ENCODE assay signal across 2 cellular contexts in the genomic region with DNA sequence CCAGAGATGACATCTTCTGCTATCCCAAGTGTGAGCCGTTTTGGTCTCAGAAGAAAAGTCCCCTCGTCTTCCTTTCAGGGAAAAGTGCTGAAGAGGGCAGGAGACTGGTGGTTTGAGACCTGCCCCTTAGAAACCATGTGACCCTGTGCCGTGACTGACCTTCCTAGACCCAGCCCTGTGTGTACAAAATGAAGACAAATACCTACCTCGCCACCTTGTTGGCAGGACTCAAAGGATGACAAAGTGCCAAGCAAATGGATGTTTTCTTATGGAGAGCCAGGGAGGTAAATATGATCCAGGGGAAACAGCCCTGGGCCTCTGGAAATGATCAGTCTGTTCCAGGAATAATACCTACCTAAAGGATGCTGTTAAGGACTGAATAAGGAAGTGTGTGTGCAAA.
A peak's percentile ranks its signal among the peaks of the same experiment; 100 is the strongest.
TF ChIP-seq lines count a peak whose summit lies in the region.

No MANE protein-coding gene starts in this region.

TF ChIP-seq in liver, 16 proteins besides CTCF, POLR2A, EP300 and RAD21:
- TF ChIP-seq NR2F2 (IDR thresholded peaks at IDR 0.05) = no peak
- TF ChIP-seq GABPA (IDR thresholded peaks at IDR 0.05 in 1 of 2, conservative IDR thresholded peaks at IDR 0.05 in 1 of 2) = no peak
- TF ChIP-seq EGR1 (IDR thresholded peaks at IDR 0.05; ENCODE audit: low read depth in 2 of 2) = peak in 1 of 2 donors; percentile 23
- peak; percentile 83 for TF ChIP-seq FOXA1 (IDR thresholded peaks at IDR 0.05)
- TF ChIP-seq, protein P1, sequence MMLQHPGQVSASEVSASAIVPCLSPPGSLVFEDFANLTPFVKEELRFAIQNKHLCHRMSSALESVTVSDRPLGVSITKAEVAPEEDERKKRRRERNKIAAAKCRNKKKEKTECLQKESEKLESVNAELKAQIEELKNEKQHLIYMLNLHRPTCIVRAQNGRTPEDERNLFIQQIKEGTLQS (IDR thresholded peaks at IDR 0.05) = no peak
- peak; percentile 90 for TF ChIP-seq FOXA2 (IDR thresholded peaks at IDR 0.05)
- TF ChIP-seq YY1 (IDR thresholded peaks at IDR 0.05) = peak; percentile 80
- TF ChIP-seq HNF4G (IDR thresholded peaks at IDR 0.05) = no peak
- TF ChIP-seq, protein P2, sequence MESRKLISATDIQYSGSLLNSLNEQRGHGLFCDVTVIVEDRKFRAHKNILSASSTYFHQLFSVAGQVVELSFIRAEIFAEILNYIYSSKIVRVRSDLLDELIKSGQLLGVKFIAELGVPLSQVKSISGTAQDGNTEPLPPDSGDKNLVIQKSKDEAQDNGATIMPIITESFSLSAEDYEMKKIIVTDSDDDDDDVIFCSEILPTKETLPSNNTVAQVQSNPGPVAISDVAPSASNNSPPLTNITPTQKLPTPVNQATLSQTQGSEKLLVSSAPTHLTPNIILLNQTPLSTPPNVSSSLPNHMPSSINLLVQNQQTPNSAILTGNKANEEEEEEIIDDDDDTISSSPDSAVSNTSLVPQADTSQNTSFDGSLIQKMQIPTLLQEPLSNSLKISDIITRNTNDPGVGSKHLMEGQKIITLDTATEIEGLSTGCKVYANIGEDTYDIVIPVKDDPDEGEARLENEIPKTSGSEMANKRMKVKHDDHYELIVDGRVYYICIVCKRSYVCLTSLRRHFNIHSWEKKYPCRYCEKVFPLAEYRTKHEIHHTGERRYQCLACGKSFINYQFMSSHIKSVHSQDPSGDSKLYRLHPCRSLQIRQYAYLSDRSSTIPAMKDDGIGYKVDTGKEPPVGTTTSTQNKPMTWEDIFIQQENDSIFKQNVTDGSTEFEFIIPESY (IDR thresholded peaks at IDR 0.05) = no peak
- peak; percentile 55 to 67 for TF ChIP-seq HNF4A (conservative IDR thresholded peaks at IDR 0.05)
- TF ChIP-seq MAX (IDR thresholded peaks at IDR 0.05) = peak; percentile 68
- TF ChIP-seq TAF1 (conservative IDR thresholded peaks at IDR 0.05) = no peak
- peak; percentile 47 for TF ChIP-seq SP1 (IDR thresholded peaks at IDR 0.05)
- TF ChIP-seq, protein P3, sequence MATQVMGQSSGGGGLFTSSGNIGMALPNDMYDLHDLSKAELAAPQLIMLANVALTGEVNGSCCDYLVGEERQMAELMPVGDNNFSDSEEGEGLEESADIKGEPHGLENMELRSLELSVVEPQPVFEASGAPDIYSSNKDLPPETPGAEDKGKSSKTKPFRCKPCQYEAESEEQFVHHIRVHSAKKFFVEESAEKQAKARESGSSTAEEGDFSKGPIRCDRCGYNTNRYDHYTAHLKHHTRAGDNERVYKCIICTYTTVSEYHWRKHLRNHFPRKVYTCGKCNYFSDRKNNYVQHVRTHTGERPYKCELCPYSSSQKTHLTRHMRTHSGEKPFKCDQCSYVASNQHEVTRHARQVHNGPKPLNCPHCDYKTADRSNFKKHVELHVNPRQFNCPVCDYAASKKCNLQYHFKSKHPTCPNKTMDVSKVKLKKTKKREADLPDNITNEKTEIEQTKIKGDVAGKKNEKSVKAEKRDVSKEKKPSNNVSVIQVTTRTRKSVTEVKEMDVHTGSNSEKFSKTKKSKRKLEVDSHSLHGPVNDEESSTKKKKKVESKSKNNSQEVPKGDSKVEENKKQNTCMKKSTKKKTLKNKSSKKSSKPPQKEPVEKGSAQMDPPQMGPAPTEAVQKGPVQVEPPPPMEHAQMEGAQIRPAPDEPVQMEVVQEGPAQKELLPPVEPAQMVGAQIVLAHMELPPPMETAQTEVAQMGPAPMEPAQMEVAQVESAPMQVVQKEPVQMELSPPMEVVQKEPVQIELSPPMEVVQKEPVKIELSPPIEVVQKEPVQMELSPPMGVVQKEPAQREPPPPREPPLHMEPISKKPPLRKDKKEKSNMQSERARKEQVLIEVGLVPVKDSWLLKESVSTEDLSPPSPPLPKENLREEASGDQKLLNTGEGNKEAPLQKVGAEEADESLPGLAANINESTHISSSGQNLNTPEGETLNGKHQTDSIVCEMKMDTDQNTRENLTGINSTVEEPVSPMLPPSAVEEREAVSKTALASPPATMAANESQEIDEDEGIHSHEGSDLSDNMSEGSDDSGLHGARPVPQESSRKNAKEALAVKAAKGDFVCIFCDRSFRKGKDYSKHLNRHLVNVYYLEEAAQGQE (IDR thresholded peaks at IDR 0.05) = peak; percentile 40
- peak in 1 of 2 donors; percentile 52 for TF ChIP-seq JUND (IDR thresholded peaks at IDR 0.05)
- TF ChIP-seq RXRA (IDR thresholded peaks at IDR 0.05) = peak in 1 of 2 donors; percentile 77
TF ChIP-seq in liver: peak in this region for 10.

TF ChIP-seq in HepG2, 621 proteins besides CTCF, POLR2A, EP300 and RAD21:
- no peak for TF ChIP-seq TBX3 (IDR thresholded peaks at IDR 0.05; ENCODE audit: borderline replicate concordance)
- TF ChIP-seq MEIS2 (CRISPR knock-in tag; IDR thresholded peaks at IDR 0.05) = no peak
TF ChIP-seq in HepG2: peak in this region for 0.
